In genomic region chr7:24622646-24623182, GRCh38 we compare ENCODE assay signal across 24 cellular contexts. TPM values are rescaled to one million over a fixed set of nuclear protein-coding genes. Genes with fewer than 3 reads are reported as not detected.
DNase-seq lines count a peak whose midpoint lies in the region; ATAC-seq, FAIRE-seq and TF ChIP-seq lines count a peak whose summit lies in the region.
"Had no signal": no experiment of that assay in that cellular context is flagged by ENCODE, and none has a peak within 500 bp of the region (broad histone marks: within the 10 kb centered on the region; RNA-seq: fewer than 3 reads in every experiment).

No MANE protein-coding gene starts in this region.

- no peak for ATAC-seq in GM23338
- ATAC-seq in GM12878, result peak; percentile 61
- no peak for ATAC-seq in stimulated activated memory B cell treated with anti-CD40 and anti-IgM and Interleukin-4, amounts not matched to agents 10 μg/mL and 1 μg/mL and 100 μg/mL, for 72 hours
- no peak for ATAC-seq in GM19351 (IDR thresholded peaks at IDR 0.05; ENCODE audit: unreplicated experiment)

- no peaks in the 10 kb centered on the region for H3K27me3 Mint-ChIP-seq in GM23338 (ENCODE audit: insufficient read depth, low read depth, poor library complexity)
- H3K27me3 Mint-ChIP-seq in stimulated activated memory B cell treated with anti-CD40 and anti-IgM and Interleukin-4, amounts not matched to agents 10 μg/mL and 1 μg/mL and 100 μg/mL, for 72 hours, result no peaks in the 10 kb centered on the region
- H3K27me3 Mint-ChIP-seq: CD4-positive, CD25-positive, alpha-beta regulatory T cell had no signal

- no peak overlapping the region for H2AFZ ChIP-seq in GM23338
- H2AFZ ChIP-seq in GM12878 (ENCODE audit: control insufficient read depth, low read depth, low read length), result peak overlapping the region; percentile 39; the same call in 1 of the 2 replicates

- no peak for TF ChIP-seq EP300 in GM12878 (IDR thresholded peaks at IDR 0.05; ENCODE audit: borderline replicate concordance in 1 of 2, control insufficient read depth in 1 of 2, low read depth in 2 of 2, low read length in 2 of 2)

- H3K9me2 ChIP-seq in GM23338 (ENCODE audit: insufficient read depth), result no peaks in the 10 kb centered on the region

- FAIRE-seq in GM12878 (lab: Jason Lieb, UNC), result no peak
- FAIRE-seq: HTR-8/SVneo had no signal

- peaks cover 24% of the 10 kb centered on the region for H3K36me3 Mint-ChIP-seq in GM23338 (ENCODE audit: low read depth)
- H3K36me3 Mint-ChIP-seq in stimulated activated memory B cell treated with anti-CD40 and anti-IgM and Interleukin-4, amounts not matched to agents 10 μg/mL and 1 μg/mL and 100 μg/mL, for 72 hours, result peaks cover 40% of the 10 kb centered on the region

- H3K4me3 ChIP-seq in GM06990 (replicated peaks; ENCODE audit: low read depth, low read length), result peak overlapping the region; percentile 22; the same call in 1 of the 2 replicates
- H3K4me3 ChIP-seq in GM23338, result no peak overlapping the region
- H3K4me3 ChIP-seq in GM12878, result peak overlapping the region; percentile 13; the same call in 1 of the 2 replicates
- H3K4me3 ChIP-seq: BLaER1 had no signal

- CTCF ChIA-PET in GM12878 (lab: Yijun Ruan, JAX), result interaction anchor here (1.1 to 1.8 kb wide), 4 partner anchors 31 to 47 kb away, joined by 3 to 7 read pairs (median 5); no protein-coding TSS in a partner anchor
- CTCF ChIA-PET in HEK293T (lab: Yijun Ruan, JAX), result no interaction called here

- H3K27ac ChIP-seq in GM23338 (ENCODE audit: low read depth) (no peak overlapping the region), GM12878 (ENCODE audit: control insufficient read depth, insufficient read depth) (peak overlapping the region; percentile 57)
- H3K27ac ChIP-seq: BLaER1 had no signal

- POLR2A ChIA-PET in GM12878 (lab: Charles Lee), result interaction anchor here (0.6 to 0.7 kb wide), 2 partner anchors 23 to 37 kb away, joined by 3 to 4 read pairs; no protein-coding TSS in a partner anchor
- POLR2A ChIA-PET in HEK293T (lab: Yijun Ruan, JAX), result no interaction called here

- WGBS in GM12878 (ENCODE audit: insufficient coverage, insufficient replicate concordance, low lambda C conversion rate, missing lambda C conversion rate), result 0% methylated on average over 1 of the region's 1 CpG

- no peak for TF ChIP-seq RAD21 in GM12878 (IDR thresholded peaks at IDR 0.05; ENCODE audit: insufficient read depth, low read depth, low read length)

- H3F3A ChIP-seq in GM23338 (replicated peaks; ENCODE audit: low read depth), result no peaks in the 10 kb centered on the region

- in situ Hi-C loops in GM12878 (cut with MboI), result no loop called here

- no peak overlapping the region for H3K4me3 Mint-ChIP-seq in GM23338
- H3K4me3 Mint-ChIP-seq in stimulated activated memory B cell treated with anti-CD40 and anti-IgM and Interleukin-4, amounts not matched to agents 10 μg/mL and 1 μg/mL and 100 μg/mL, for 72 hours, result no peak overlapping the region
- H3K4me3 Mint-ChIP-seq: CD4-positive, CD25-positive, alpha-beta regulatory T cell; H9; HFFc6 had no signal

- H3K9me3 Mint-ChIP-seq in GM23338, result no peaks in the 10 kb centered on the region; the same call in 2 of the 3 replicates
- peaks cover 11% of the 10 kb centered on the region for H3K9me3 Mint-ChIP-seq in stimulated activated memory B cell treated with anti-CD40 and anti-IgM and Interleukin-4, amounts not matched to agents 10 μg/mL and 1 μg/mL and 100 μg/mL, for 72 hours
- H3K9me3 Mint-ChIP-seq: HFFc6 had no signal

- peaks cover 46% of the 10 kb centered on the region for H3K4me1 Mint-ChIP-seq in GM23338
- peaks cover 37% of the 10 kb centered on the region for H3K4me1 Mint-ChIP-seq in stimulated activated memory B cell treated with anti-CD40 and anti-IgM and Interleukin-4, amounts not matched to agents 10 μg/mL and 1 μg/mL and 100 μg/mL, for 72 hours

- H3K36me3 ChIP-seq in GM06990 (ENCODE audit: control insufficient read depth, insufficient read depth, low read length) (no peaks in the 10 kb centered on the region), GM23338 (ENCODE audit: insufficient read depth) (no peaks in the 10 kb centered on the region), GM12878 (ENCODE audit: control insufficient read depth in 2 of 2, insufficient read depth in 2 of 2, low read length in 1 of 2) (no peaks in the 10 kb centered on the region)

- SMC1A ChIA-PET in GM12878 (lab: Charles Lee; ENCODE audit: uncharacterized antibody, unreplicated experiment), result interaction anchor here (0.7 to 1.0 kb wide), 4 partner anchors 12 to 31 kb away, joined by 3 to 4 read pairs (median 4); no protein-coding TSS in a partner anchor

- H3K9me3 ChIP-seq in GM12878 (replicated peaks; ENCODE audit: control insufficient read depth, insufficient read depth, low read length), result no peaks in the 10 kb centered on the region; the same call in 1 of the 3 replicates

- H3K4me2 ChIP-seq in GM23338, result no peak overlapping the region
- peak overlapping the region; percentile 63 for H3K4me2 ChIP-seq in GM12878 (ENCODE audit: control insufficient read depth, insufficient read depth)
- H3K4me2 ChIP-seq: BLaER1 had no signal

- H3K27me3 ChIP-seq in GM06990 (replicated peaks; ENCODE audit: control insufficient read depth, insufficient read depth, low read length) (no peaks in the 10 kb centered on the region), GM23338 (ENCODE audit: insufficient read depth) (no peaks in the 10 kb centered on the region), GM12878 (replicated peaks in 1 of 2; ENCODE audit: control insufficient read depth in 2 of 2, insufficient read depth in 2 of 2, low read length in 1 of 2) (no peaks in the 10 kb centered on the region)
- H3K27me3 ChIP-seq: BLaER1 had no signal

- no peak overlapping the region for H3K9ac ChIP-seq in GM12878 (ENCODE audit: control insufficient read depth, insufficient read depth, low read length)
- H3K9ac ChIP-seq: BLaER1 had no signal

- BruUV-seq in GM12878 (replicated peaks; lab: Mats Ljungman, UMichigan), result no TSS peak

- H3K79me2 ChIP-seq in GM23338 (replicated peaks; ENCODE audit: insufficient read depth) (peaks cover 81% of the 10 kb centered on the region), GM12878 (ENCODE audit: control insufficient read depth, insufficient read depth, low read length) (peaks cover 26% of the 10 kb centered on the region)

- DNase-seq in GM06990 (ENCODE audit: extremely low read depth, insufficient read length) (no peak), GM23338 (ENCODE audit: low spot score) (no peak), GM12878 (ENCODE audit: low read depth, low spot score) (no peak), HEK293T (ENCODE audit: extremely low spot score) (no peak), hippocampal formation (lab: John Stamatoyannopoulos, UW) (no peak)
- DNase-seq: CD4-positive, CD25-positive, alpha-beta regulatory T cell; DMS153; DND-41; H9; HFFc6; KBM-7; MM.1S; NCI-H1417 treated with DMSO at 0.1 percent for 48 hours; NCI-H1694 treated with DMSO at 0.1 percent for 48 hours; NCI-H2081; NCI-H2227 treated with DMSO at 0.1 percent for 48 hours; NCI-H510A; NCI-H69; RPMI8226; SHP77 had no signal

- TF ChIP-seq CTCF in GM06990 (IDR thresholded peaks at IDR 0.05; ENCODE audit: insufficient read depth, low read length, poor library complexity, severe bottlenecking) (no peak), GM23338 (conservative IDR thresholded peaks at IDR 0.05; ENCODE audit: low read depth in 2 of 2) (no peak), GM12878 (IDR thresholded peaks at IDR 0.05 in 2 of 3, conservative IDR thresholded peaks at IDR 0.05 in 1 of 3; ENCODE audit: control insufficient read depth in 2 of 3, extremely low read depth in 1 of 3, insufficient read depth in 1 of 3, low read depth in 3 of 3, low read length in 3 of 3) (no peak)

- H3K4me1 ChIP-seq in GM23338 (ENCODE audit: insufficient read depth) (peaks cover 20% of the 10 kb centered on the region), GM12878 (ENCODE audit: control insufficient read depth, insufficient read depth, low read length) (peaks cover 4% of the 10 kb centered on the region; the same call in 1 of the 2 replicates)
- H3K4me1 ChIP-seq: BLaER1 had no signal

- H3K27ac Mint-ChIP-seq in GM23338, result peak overlapping the region; percentile 2; the same call in 1 of the 2 replicates
- H3K27ac Mint-ChIP-seq in stimulated activated memory B cell treated with anti-CD40 and anti-IgM and Interleukin-4, amounts not matched to agents 10 μg/mL and 1 μg/mL and 100 μg/mL, for 72 hours, result peak overlapping the region; percentile 17
- H3K27ac Mint-ChIP-seq: CD4-positive, CD25-positive, alpha-beta regulatory T cell; HFFc6 had no signal

- RAD21 ChIA-PET in GM12878 (lab: Charles Lee; ENCODE audit: unreplicated experiment), result interaction anchor here (1.3 to 2.4 kb wide), 2 partner anchors 24 to 46 kb away, joined by 4 to 9 read pairs; no protein-coding TSS in a partner anchor

- intact Hi-C loops in GM12878 (cut with micrococcal nuclease; ENCODE audit: unreplicated experiment), result loop anchor here (5.0 kb wide), 1 partner anchor 45 kb away; no protein-coding TSS in a partner anchor

- no peak for TF ChIP-seq POLR2A in GM12878 (IDR thresholded peaks at IDR 0.05; ENCODE audit: low read depth, low read length)

- H4K20me1 ChIP-seq in GM23338 (replicated peaks; ENCODE audit: insufficient read depth) (peaks cover 21% of the 10 kb centered on the region; the same call in 1 of the 2 replicates), GM12878 (ENCODE audit: control insufficient read depth, insufficient read depth) (no peaks in the 10 kb centered on the region)
- H4K20me1 ChIP-seq: BLaER1 had no signal

TF ChIP-seq in GM12878, 131 proteins besides CTCF, POLR2A, EP300 and RAD21 (continues in another document):
- TF ChIP-seq EED (IDR thresholded peaks at IDR 0.05; ENCODE audit: low read depth), result no peak

TF ChIP-seq in HEK293T, 16 proteins besides CTCF, POLR2A, EP300 and RAD21 (continues in another document):
- no peak for TF ChIP-seq LEF1 (IDR thresholded peaks at IDR 0.05; ENCODE audit: borderline replicate concordance)

RNA-seq across cellular contexts. Expression of gene PALS2, which starts 49.5 kb away (rescaled TPM):
- total RNA-seq in GM23338 (2014; rRNA removed; shearing (Covaris generic)), result 47.0 and 51.8 TPM in 2 replicates
- polyA plus RNA-seq in GM23338 (2016; fragmentation: Nextera tagmentation; extraction: Ambion mirVana) (115 and 125 TPM in 2 replicates), GM12878 (2011; rRNA removed) (19.3 and 26.6 TPM in 2 replicates), GM12878 (2014; fragmentation: Illumina TruSeq; extraction: Trizol) (27.2 and 39.6 TPM in 2 replicates), GM12878 (2014; fragmentation: Nextera tagmentation; extraction: Ambion mirVana) (10 to 100 TPM; 15.2 to 21.6 TPM), GM12878 (2014; rRNA removed) (17.5 and 18.6 TPM in 2 replicates), GM12878 (2016; fragmentation: Nextera tagmentation; extraction: Ambion mirVana) (10 to 100 TPM; 19.6 to 20.6 TPM)
- 57.8 and 72.9 TPM in 2 replicates for total RNA-seq in GM12878 (2013; cell fraction: nucleolus; rRNA removed)
- total RNA-seq in GM12878 (2014; rRNA removed) (10.7 and 15.0 TPM in 2 replicates), GM12878 (2014; rRNA removed; fragmentation: Illumina TruSeq; extraction: Trizol) (23.2 and 24.7 TPM in 2 replicates), GM12878 (2021) (45.3 and 53.5 TPM in 2 replicates)
- polyA plus RNA-seq in GM12878 (2011; ENCODE audit: low read depth), result 6.3 TPM
- 4.4 and 5.7 TPM in 2 replicates for polyA plus RNA-seq in GM12878 (2011; cell fraction: cytosol; rRNA removed)
- polyA plus RNA-seq in GM12878 (2011; cell fraction: nucleus; rRNA removed), result 7.4 and 9.8 TPM in 2 replicates
- polyA plus RNA-seq in GM12878 (2012), result 12.1 and 14.5 TPM in 2 replicates
- 17.8 and 40.1 TPM in 2 replicates for polyA minus RNA-seq in GM12878 (2011; rRNA and poly(A)+ RNA removed)
- 14.4 and 21.5 TPM in 2 replicates for polyA minus RNA-seq in GM12878 (2011; cell fraction: cytosol; rRNA and poly(A)+ RNA removed)
- 9.4 and 21.9 TPM in 2 replicates for polyA minus RNA-seq in GM12878 (2011; cell fraction: nucleus; rRNA and poly(A)+ RNA removed)
